Comparison of ENCODE assay signal across 13 cellular contexts in genomic region chr7:36283171-36283570, GRCh38.
DNase-seq lines count a peak whose midpoint lies in the region; ATAC-seq and TF ChIP-seq lines count a peak whose summit lies in the region.
"Had no signal": no experiment of that assay in that cellular context is flagged by ENCODE, and none has a peak within 500 bp of the region (broad histone marks: within the 10 kb centered on the region; RNA-seq: fewer than 3 reads in every experiment).

No MANE protein-coding gene starts in this region.

- intact Hi-C loops in CD4-positive, alpha-beta T cell (cut with DNase I, micrococcal nuclease), result loop anchor here in 1 of 2 experiments (10.0 kb wide), 1 partner anchor 128 kb away; the partner anchor contains the start of gene EEPD1
- intact Hi-C loops in sciatic nerve (cut with DNase I) (no loop called here), mucosa of descending colon (cut with DNase I, micrococcal nuclease) (no loop called here)

- no peak for TF ChIP-seq CTCF in CD4-positive, alpha-beta T cell (IDR thresholded peaks at IDR 0.05)
- TF ChIP-seq CTCF in chondrocyte (IDR thresholded peaks at IDR 0.05) (no peak), osteoblast (IDR thresholded peaks at IDR 0.05; ENCODE audit: extremely low read depth, low read depth, low read length) (no peak), mucosa of descending colon (IDR thresholded peaks at IDR 0.05) (no peak)

- no peak overlapping the region for H3K4me2 ChIP-seq in osteoblast (ENCODE audit: insufficient read depth, low read length)

- H3K27me3 Mint-ChIP-seq in CD4-positive, alpha-beta T cell, result no peaks in the 10 kb centered on the region
- peaks cover 13% of the 10 kb centered on the region for H3K27me3 Mint-ChIP-seq in IgD-negative memory B cell
- no peaks in the 10 kb centered on the region for H3K27me3 Mint-ChIP-seq in chondrocyte (ENCODE audit: low read depth)

- H4K20me1 ChIP-seq in osteoblast (ENCODE audit: insufficient read depth, low read length), result no peaks in the 10 kb centered on the region

- no peak for DNase-seq in CD4-positive, alpha-beta T cell
- DNase-seq in caudate nucleus (lab: John Stamatoyannopoulos, UW) (no peak), sciatic nerve (ENCODE audit: low spot score) (peak; percentile 55), chondrocyte (ENCODE audit: low spot score) (no peak), osteoblast (ENCODE audit: insufficient read length, low spot score, missing footprints) (no peak), NCI-H2081 (lab: John Stamatoyannopoulos, UW) (no peak), mucosa of descending colon (no peak)
- DNase-seq: activated T-cell treated with anti-CD3 and anti-CD28 coated beads for 4 hours; effector CD4-positive, alpha-beta T cell; NCI-H1436 treated with DMSO at 0.1 percent for 48 hours; NCI-H526 treated with DMSO at 0.1 percent for 48 hours; SHP77 had no signal

- peak overlapping the region; percentile 62 for H3K27ac Mint-ChIP-seq in CD4-positive, alpha-beta T cell
- H3K27ac Mint-ChIP-seq in IgD-negative memory B cell, result peak overlapping the region in 1 of 3 donors; percentile 10
- H3K27ac Mint-ChIP-seq in chondrocyte (ENCODE audit: unreplicated experiment), result no peak overlapping the region

- POLR2A ChIA-PET in CD4-positive, alpha-beta T cell (lab: Charles Lee), result interaction anchor here (0.8 kb wide), 1 partner anchor 482 kb away, joined by 3 read pairs; the partner anchor contains the start of gene SEPTIN7

- no peak overlapping the region for H3K4me3 Mint-ChIP-seq in CD4-positive, alpha-beta T cell
- peak overlapping the region in 3 of 4 donors; percentile 21 to 88 (median 52) for H3K4me3 Mint-ChIP-seq in IgD-negative memory B cell
- H3K4me3 Mint-ChIP-seq in chondrocyte (ENCODE audit: unreplicated experiment), result no peak overlapping the region

- H3K27me3 ChIP-seq in CD4-positive, alpha-beta T cell (ENCODE audit: control insufficient read depth, insufficient read depth, low read length), result no peaks in the 10 kb centered on the region
- H3K27me3 ChIP-seq in osteoblast (ENCODE audit: insufficient read depth, low read length), result no peaks in the 10 kb centered on the region

- no peak for ATAC-seq in CD4-positive, alpha-beta T cell (ENCODE audit: poor library complexity)
- no peak for ATAC-seq in sciatic nerve
- ATAC-seq in mucosa of descending colon, result no peak

- peaks cover 76% of the 10 kb centered on the region for H3K4me1 Mint-ChIP-seq in CD4-positive, alpha-beta T cell (ENCODE audit: low read depth)
- H3K4me1 Mint-ChIP-seq in IgD-negative memory B cell (peaks cover 25 to 45% (median 37%) of the 10 kb centered on the region in 3 donors), chondrocyte (ENCODE audit: low read depth) (peaks cover 41% of the 10 kb centered on the region)

- no peak overlapping the region for H3K4me3 ChIP-seq in osteoblast (ENCODE audit: insufficient read depth, low read length)
- no peak overlapping the region for H3K4me3 ChIP-seq in mucosa of descending colon

- H3K4me1 ChIP-seq in osteoblast (ENCODE audit: insufficient read depth, low read length), result peaks cover 25% of the 10 kb centered on the region
- peaks cover 33% of the 10 kb centered on the region for H3K4me1 ChIP-seq in mucosa of descending colon (ENCODE audit: low read depth)

- H3K9me3 Mint-ChIP-seq in CD4-positive, alpha-beta T cell, result no peaks in the 10 kb centered on the region
- H3K9me3 Mint-ChIP-seq in IgD-negative memory B cell, result no peaks in the 10 kb centered on the region
- no peaks in the 10 kb centered on the region for H3K9me3 Mint-ChIP-seq in chondrocyte (ENCODE audit: low read depth)

- H3K79me2 ChIP-seq in osteoblast (ENCODE audit: insufficient read depth, low read length), result no peaks in the 10 kb centered on the region

- no peak overlapping the region for H2AFZ ChIP-seq in osteoblast (ENCODE audit: low read length)

- no peaks in the 10 kb centered on the region for H3K9me3 ChIP-seq in CD4-positive, alpha-beta T cell (ENCODE audit: control insufficient read depth, low read length)
- no peaks in the 10 kb centered on the region for H3K9me3 ChIP-seq in osteoblast (ENCODE audit: low read depth, low read length)
- no peaks in the 10 kb centered on the region for H3K9me3 ChIP-seq in mucosa of descending colon

- H3K27ac ChIP-seq in CD4-positive, alpha-beta T cell (ENCODE audit: low read depth, low read length), result no peak overlapping the region
- H3K27ac ChIP-seq in caudate nucleus (ENCODE audit: low read depth, low read length), result peak overlapping the region; percentile 93
- H3K27ac ChIP-seq in osteoblast (ENCODE audit: low read depth, low read length), result no peak overlapping the region

- no peaks in the 10 kb centered on the region for H3K36me3 Mint-ChIP-seq in CD4-positive, alpha-beta T cell (ENCODE audit: low read depth)
- H3K36me3 Mint-ChIP-seq in IgD-negative memory B cell, result no peaks in the 10 kb centered on the region
- peaks cover 1% of the 10 kb centered on the region for H3K36me3 Mint-ChIP-seq in chondrocyte (ENCODE audit: low read depth)

- H3K36me3 ChIP-seq in osteoblast (ENCODE audit: insufficient read depth, low read length) (no peaks in the 10 kb centered on the region), mucosa of descending colon (ENCODE audit: low read depth) (no peaks in the 10 kb centered on the region)

- CTCF ChIA-PET in CD4-positive, alpha-beta T cell (lab: Charles Lee), result no interaction called here

Comparison
In these comparisons a context has a peak if more than half of its experiments do, and no peak if none do; other contexts are left out.
1. H3K4me3 Mint-ChIP-seq: peak in IgD-negative memory B cell (3 of 4); none in CD4-positive, alpha-beta T cell (single experiment) and chondrocyte (single experiment).